ENCODE assay signal across 9 cellular contexts in genomic region chr19:574658-575526, GRCh38. TPM values are rescaled to one million over a fixed set of nuclear protein-coding genes. Genes with fewer than 3 reads are reported as not detected.
DNase-seq lines count a peak whose midpoint lies in the region; ATAC-seq, FAIRE-seq and TF ChIP-seq lines count a peak whose summit lies in the region.
"Had no signal": no experiment of that assay in that cellular context is flagged by ENCODE, and none has a peak within 500 bp of the region (broad histone marks: within the 10 kb centered on the region; RNA-seq: fewer than 3 reads in every experiment).

No MANE protein-coding gene starts in this region.

- POLR2A ChIA-PET in Panc1 (lab: Charles Lee): interaction anchor here (0.5 to 1.0 kb wide), 2 partner anchors 13 to 23 kb away, joined by 3 to 6 read pairs; no protein-coding TSS in a partner anchor

- H3K27me3 ChIP-seq in Panc1 (ENCODE audit: control insufficient read depth, insufficient read depth, low read length): no peaks in the 10 kb centered on the region

- peak overlapping the region; percentile 74 for H3K27ac ChIP-seq in Panc1 (ENCODE audit: low read length)

- FAIRE-seq in GM12891 (lab: Jason Lieb, UNC): peak; percentile 78
- FAIRE-seq: TTC549 had no signal

- peak overlapping the region; percentile 87 to 94 for H3K4me3 ChIP-seq in Panc1 (ENCODE audit: low read depth in 2 of 2, low read length in 2 of 2)

- no TSS peak for BruUV-seq in Panc1 (replicated peaks; lab: Mats Ljungman, UMichigan)

- H3K4me1 ChIP-seq in Panc1 (ENCODE audit: control insufficient read depth, insufficient read depth, low read length): peaks cover 15% of the 10 kb centered on the region

- no peaks in the 10 kb centered on the region for H3K9me3 ChIP-seq in Panc1 (ENCODE audit: control insufficient read depth, insufficient read depth, low read depth, low read length)

- no peaks in the 10 kb centered on the region for H3K36me3 Mint-ChIP-seq in naive B cell

- H3K4me1 Mint-ChIP-seq in naive B cell: peaks cover 31 to 47% (median 33%) of the 10 kb centered on the region in 3 donors

- no peak for TF ChIP-seq POLR2A in GM12891 (IDR thresholded peaks at IDR 0.05; ENCODE audit: low read depth, low read length)

- H3K27ac Mint-ChIP-seq in naive B cell: no peak overlapping the region

- in situ Hi-C loops in Panc1 (cut with HindIII; ENCODE audit: low pct_unique_long_range_greater_than_20kb, low sequenced_read_pairs): no loop called here

- DNase-seq in GM12891 (ENCODE audit: insufficient read length, low spot score) (no peak), Panc1 (ENCODE audit: low read depth, low spot score) (no peak), epidermal melanocyte (ENCODE audit: insufficient read length, low spot score) (peak; percentile 63), naive B cell (no peak), SKM-1 (lab: John Stamatoyannopoulos, UW; ENCODE audit: unreplicated experiment) (no peak)

- H3K36me3 ChIP-seq in Panc1 (ENCODE audit: control insufficient read depth, insufficient read depth, low read length): peaks cover 8% of the 10 kb centered on the region; the same call in 1 of the 2 replicates

- no peak for TF ChIP-seq CTCF in Panc1 (IDR thresholded peaks at IDR 0.05)

- CTCF ChIA-PET in Panc1 (lab: Charles Lee): interaction anchor here (0.7 to 1.1 kb wide), 2 partner anchors 9 to 26 kb away, joined by 3 to 4 read pairs; no protein-coding TSS in a partner anchor

- no peaks in the 10 kb centered on the region for H3K9me3 Mint-ChIP-seq in naive B cell

- H3K27me3 Mint-ChIP-seq in naive B cell: no peaks in the 10 kb centered on the region

- intact Hi-C loops in Panc1 (cut with micrococcal nuclease; ENCODE audit: unreplicated experiment): no loop called here

- ATAC-seq in Panc1: peak; percentile 20; the same call in 1 of the 2 replicates
- ATAC-seq in naive B cell (ENCODE audit: low read depth in 2 of 2): no peak
- ATAC-seq in GM19395 (IDR thresholded peaks at IDR 0.05; ENCODE audit: unreplicated experiment): no peak
- no peak for ATAC-seq in HG03457 (IDR thresholded peaks at IDR 0.05; ENCODE audit: unreplicated experiment)
- no peak for ATAC-seq in GM21825 (IDR thresholded peaks at IDR 0.05; ENCODE audit: unreplicated experiment)

- H3K4me3 Mint-ChIP-seq in naive B cell: peak overlapping the region in 7 of 8 donors; percentile 51 to 96 (median 76)

TF ChIP-seq in GM12891, 5 proteins besides CTCF, POLR2A, EP300 and RAD21:
- TF ChIP-seq PAX5 (IDR thresholded peaks at IDR 0.05; ENCODE audit: insufficient read depth, low read length, severe bottlenecking) (peak; percentile 90), SPI1 (IDR thresholded peaks at IDR 0.05; ENCODE audit: low read depth, low read length) (no peak)

RNA-seq across cellular contexts. Expression of gene BSG, which starts 2.5 kb away (rescaled TPM):
- 184 TPM for polyA plus RNA-seq in GM12891 (2012; ENCODE audit: low read depth, missing spikeins)
- 653 TPM for total RNA-seq in Panc1 (2021; ENCODE audit: unreplicated experiment)
- polyA plus RNA-seq in Panc1 (2012; ENCODE audit: insufficient read length): 956 TPM
- 100 to 1,000 TPM; 205 to 270 (median 235) TPM for polyA plus RNA-seq in naive B cell (ENCODE audit: low read depth in 6 of 6)

RNA-seq across cellular contexts. Expression of gene HCN2, which starts 14.8 kb away (rescaled TPM):
- polyA plus RNA-seq in GM12891 (2012; ENCODE audit: low read depth, missing spikeins): 0.80 TPM
- 15.1 TPM for total RNA-seq in Panc1 (2021; ENCODE audit: unreplicated experiment)
- polyA plus RNA-seq in Panc1 (2012; ENCODE audit: insufficient read length): 22.3 TPM
- not detected for polyA plus RNA-seq in naive B cell (ENCODE audit: low read depth in 6 of 6)

RNA-seq across cellular contexts. Expression of gene GZMM, which starts 31.0 kb away (rescaled TPM):
- 0.42 TPM for polyA plus RNA-seq in GM12891 (2012; ENCODE audit: low read depth, missing spikeins)
- 0.69 TPM for total RNA-seq in Panc1 (2021; ENCODE audit: unreplicated experiment)
- 1.4 TPM for polyA plus RNA-seq in Panc1 (2012; ENCODE audit: insufficient read length)
- 1 to 10 TPM in 2 of 6 donors, under 1 TPM in 2, not detected in 2; 0.40 to 1.5 (median 1.0) TPM for polyA plus RNA-seq in naive B cell (ENCODE audit: low read depth in 6 of 6)

RNA-seq across cellular contexts. Expression of gene CDC34, which starts 43.3 kb away (rescaled TPM):
- polyA plus RNA-seq in GM12891 (2012; ENCODE audit: low read depth, missing spikeins): 23.2 TPM
- total RNA-seq in Panc1 (2021; ENCODE audit: unreplicated experiment): 80.5 TPM
- 116 TPM for polyA plus RNA-seq in Panc1 (2012; ENCODE audit: insufficient read length)
- polyA plus RNA-seq in naive B cell (ENCODE audit: low read depth in 6 of 6): 10 to 100 TPM; 17.7 to 30.6 (median 19.4) TPM

RNA-seq across cellular contexts. Expression of gene POLRMT, which starts 58.4 kb away (rescaled TPM):
- polyA plus RNA-seq in GM12891 (2012; ENCODE audit: low read depth, missing spikeins): 33.5 TPM
- 56.0 TPM for total RNA-seq in Panc1 (2021; ENCODE audit: unreplicated experiment)
- polyA plus RNA-seq in Panc1 (2012; ENCODE audit: insufficient read length): 68.0 TPM
- polyA plus RNA-seq in naive B cell (ENCODE audit: low read depth in 6 of 6): 10 to 100 TPM; 12.1 to 56.8 (median 34.4) TPM
